7 cellular contexts compared by ENCODE assay signal in the genomic region with DNA sequence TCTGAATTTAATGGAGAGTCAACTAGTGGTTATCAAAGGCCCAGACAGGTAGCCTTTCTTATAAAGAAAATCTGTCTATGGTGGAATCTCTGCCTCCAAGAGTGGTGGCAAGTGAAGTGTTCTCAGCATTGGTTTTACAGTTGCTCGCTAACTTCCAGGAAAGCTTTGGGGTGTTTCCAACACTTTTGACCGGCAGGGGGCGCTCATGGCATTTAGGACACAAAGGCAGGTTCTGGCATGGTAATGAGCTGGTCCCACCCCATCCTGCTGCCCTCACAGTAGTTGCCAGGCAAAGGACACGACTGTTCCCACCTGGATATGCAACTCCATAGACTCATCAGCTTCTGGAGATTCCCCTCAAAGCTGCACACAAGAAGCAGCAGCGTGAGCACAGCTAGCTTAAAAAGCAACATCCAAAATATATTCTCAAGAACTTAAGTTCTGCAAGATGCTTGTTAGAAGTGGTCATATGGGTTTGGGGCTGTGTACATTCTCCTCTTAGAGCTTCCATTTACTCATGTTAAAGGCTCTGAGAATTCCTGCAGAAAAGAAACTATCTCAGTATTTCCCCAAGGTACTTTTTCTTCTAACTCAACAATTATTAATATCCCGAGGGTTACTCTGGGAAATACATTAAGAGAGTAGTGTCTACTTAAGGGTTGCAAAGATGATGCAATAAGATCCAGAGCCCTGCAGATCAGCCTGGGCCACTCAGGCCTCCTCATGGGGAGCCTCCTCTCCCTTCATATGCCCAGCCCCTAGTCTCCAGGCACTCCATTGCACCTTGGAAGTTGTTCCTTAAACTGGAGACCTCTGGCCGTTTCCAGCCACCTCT. TPM values are rescaled to one million over a fixed set of nuclear protein-coding genes. Genes with fewer than 3 reads are reported as not detected.
DNase-seq lines count a peak whose midpoint lies in the region; ATAC-seq, FAIRE-seq and TF ChIP-seq lines count a peak whose summit lies in the region.

No MANE protein-coding gene starts in this region.

- H3K9me3 ChIP-seq in SU-DHL-6 (ENCODE audit: insufficient read depth, low read length): no peaks in the 10 kb centered on the region
- no peaks in the 10 kb centered on the region for H3K9me3 ChIP-seq in vagina

- no peak overlapping the region for H3K4me3 ChIP-seq in SU-DHL-6 (ENCODE audit: insufficient read depth, low read length, poor library complexity, severe bottlenecking)
- no peak overlapping the region for H3K4me3 ChIP-seq in vagina

- peak; percentile 89 for ATAC-seq in Right ventricle myocardium superior (ENCODE audit: poor library complexity)

- no peak overlapping the region for H3K4me2 ChIP-seq in SU-DHL-6 (ENCODE audit: low read depth, low read length, poor library complexity, severe bottlenecking)

- no peaks in the 10 kb centered on the region for H3K4me1 ChIP-seq in vagina

- H3K4me1 Mint-ChIP-seq in activated naive CD8-positive, alpha-beta T cell treated with anti-CD3 and anti-CD28 coated beads for 36 hours: peaks cover 3% of the 10 kb centered on the region
- no peaks in the 10 kb centered on the region for H3K4me1 Mint-ChIP-seq in progenitor cell of endocrine pancreas (ENCODE audit: low read depth)

- H2AFZ ChIP-seq in SU-DHL-6 (ENCODE audit: low read depth, low read length, severe bottlenecking): no peak overlapping the region

- H3K27me3 ChIP-seq in SU-DHL-6 (ENCODE audit: low read length) (no peaks in the 10 kb centered on the region), vagina (no peaks in the 10 kb centered on the region)

- TF ChIP-seq POLR2A in GM12892 (IDR thresholded peaks at IDR 0.05; ENCODE audit: low read depth, low read length) (no peak), vagina (IDR thresholded peaks at IDR 0.05) (no peak)

- no peaks in the 10 kb centered on the region for H3F3A ChIP-seq in SU-DHL-6 (ENCODE audit: insufficient read depth)

- H3K27ac ChIP-seq in SU-DHL-6 (ENCODE audit: low read depth, low read length) (no peak overlapping the region), vagina (no peak overlapping the region)

- H3K9ac ChIP-seq in SU-DHL-6 (ENCODE audit: low read length): no peak overlapping the region

- H3K36me3 Mint-ChIP-seq in activated naive CD8-positive, alpha-beta T cell treated with anti-CD3 and anti-CD28 coated beads for 36 hours: no peaks in the 10 kb centered on the region
- H3K36me3 Mint-ChIP-seq in progenitor cell of endocrine pancreas (ENCODE audit: insufficient read depth): no peaks in the 10 kb centered on the region

- H3K9me3 Mint-ChIP-seq in activated naive CD8-positive, alpha-beta T cell treated with anti-CD3 and anti-CD28 coated beads for 36 hours: no peaks in the 10 kb centered on the region
- H3K9me3 Mint-ChIP-seq in progenitor cell of endocrine pancreas (ENCODE audit: low read depth): no peaks in the 10 kb centered on the region

- TF ChIP-seq CTCF in SU-DHL-6 (IDR thresholded peaks at IDR 0.05; ENCODE audit: insufficient read depth, low read length, poor library complexity, severe bottlenecking): peak; percentile 87
- TF ChIP-seq CTCF in progenitor cell of endocrine pancreas (IDR thresholded peaks at IDR 0.05; ENCODE audit: unreplicated experiment): peak; percentile 89
- TF ChIP-seq CTCF in vagina (IDR thresholded peaks at IDR 0.05): peak; percentile 75 to 85 (median 83)

- intact Hi-C loops in Right ventricle myocardium superior (cut with DNase I) (loop anchor here (5.0 kb wide), 2 partner anchors 41 to 231 kb away; no protein-coding TSS in a partner anchor), vagina (cut with DNase I) (loop anchor here (2.0 to 5.0 kb wide), 2 partner anchors 46 to 218 kb away; no protein-coding TSS in a partner anchor)

- H3K36me3 ChIP-seq in SU-DHL-6 (ENCODE audit: low read length) (no peaks in the 10 kb centered on the region), vagina (no peaks in the 10 kb centered on the region)

- H3K9me2 ChIP-seq in SU-DHL-6 (replicated peaks; ENCODE audit: insufficient read depth, low read length): no peaks in the 10 kb centered on the region

- no peaks in the 10 kb centered on the region for H3K79me2 ChIP-seq in SU-DHL-6 (ENCODE audit: insufficient read depth, low read length)

- H3K27me3 Mint-ChIP-seq in activated naive CD8-positive, alpha-beta T cell treated with anti-CD3 and anti-CD28 coated beads for 36 hours: no peaks in the 10 kb centered on the region
- peaks cover 12% of the 10 kb centered on the region for H3K27me3 Mint-ChIP-seq in progenitor cell of endocrine pancreas

- H4K20me1 ChIP-seq in SU-DHL-6 (ENCODE audit: low read depth, low read length): no peaks in the 10 kb centered on the region

- FAIRE-seq in GM12892 (lab: Jason Lieb, UNC): peak; percentile 86

- peak; percentile 36 for DNase-seq in GM12892 (ENCODE audit: insufficient read length)
- DNase-seq in NCI-H1436 (lab: John Stamatoyannopoulos, UW): peak; percentile 74
- peak; percentile 81 for DNase-seq in activated naive CD8-positive, alpha-beta T cell treated with anti-CD3 and anti-CD28 coated beads for 36 hours
- peak; percentile 95 for DNase-seq in Right ventricle myocardium superior
- DNase-seq in progenitor cell of endocrine pancreas (ENCODE audit: low spot score, unreplicated experiment): peak; percentile 84
- DNase-seq in vagina (ENCODE audit: extremely low spot score in 2 of 2): no peak

- H3K27ac Mint-ChIP-seq in activated naive CD8-positive, alpha-beta T cell treated with anti-CD3 and anti-CD28 coated beads for 36 hours: no peak overlapping the region
- no peak overlapping the region for H3K27ac Mint-ChIP-seq in progenitor cell of endocrine pancreas

- H3K4me3 Mint-ChIP-seq in activated naive CD8-positive, alpha-beta T cell treated with anti-CD3 and anti-CD28 coated beads for 36 hours: no peak overlapping the region
- no peak overlapping the region for H3K4me3 Mint-ChIP-seq in progenitor cell of endocrine pancreas (ENCODE audit: low read depth)

RNA-seq across cellular contexts. Expression of gene PROX2, which starts 14.8 kb away (rescaled TPM):
- polyA plus RNA-seq in GM12892 (2012; ENCODE audit: missing spikeins): 0.93 TPM
- total RNA-seq in activated naive CD8-positive, alpha-beta T cell treated with anti-CD3 and anti-CD28 coated beads for 36 hours: 1 to 10 TPM in 1 of 2 experiments, under 1 TPM in 1; 0.87 to 1.5 TPM
- total RNA-seq in Right ventricle myocardium superior (not detected), progenitor cell of endocrine pancreas (not detected in 2 replicates), vagina (not detected)

RNA-seq across cellular contexts. Expression of gene DLST, which starts 20.6 kb away (rescaled TPM):
- 65.7 TPM for polyA plus RNA-seq in GM12892 (2012; ENCODE audit: missing spikeins)
- total RNA-seq in activated naive CD8-positive, alpha-beta T cell treated with anti-CD3 and anti-CD28 coated beads for 36 hours: 100 to 1,000 TPM; 134 to 136 TPM
- total RNA-seq in Right ventricle myocardium superior (205 TPM), progenitor cell of endocrine pancreas (89.1 and 97.8 TPM in 2 replicates), vagina (109 TPM)

Comparison
In these comparisons a context has a peak if more than half of its experiments do, and no peak if none do; other contexts are left out.
1. DNase-seq: peak in GM12892 (single experiment), NCI-H1436 (single experiment), activated naive CD8-positive, alpha-beta T cell treated with anti-CD3 and anti-CD28 coated beads for 36 hours (single experiment), Right ventricle myocardium superior (single experiment) and progenitor cell of endocrine pancreas (single experiment); none in vagina (0 of 2).
2. Peak in every context shown above with its lines, with median percentiles within 50 percentile points of each other: CTCF ChIP-seq.